Comparison of ENCODE assay signal across 28 cellular contexts in genomic region chr9:136346927-136347465, GRCh38. TPM values are rescaled to one million over a fixed set of nuclear protein-coding genes. Genes with fewer than 3 reads are reported as not detected.
"Had no signal": no experiment of that assay in that cellular context is flagged by ENCODE, and none has a peak within 500 bp of the region (broad histone marks: within the 10 kb centered on the region; RNA-seq: fewer than 3 reads in every experiment).

No MANE protein-coding gene starts in this region.

- H3K9me3 Mint-ChIP-seq: activated CD4-positive, alpha-beta memory T cell treated with anti-CD3 and anti-CD28 coated beads, Interleukin-2, amount 10 ng/mL, durations not matched to agents 7 days and 5 days; activated CD4-positive, alpha-beta T cell treated with anti-CD3 and anti-CD28 coated beads, Interleukin-2, amount 10 ng/mL, durations not matched to agents 24 days and 14 days; activated naive CD4-positive, alpha-beta T cell treated with anti-CD3 and anti-CD28 coated beads, Interleukin-2, amount 10 ng/mL, durations not matched to agents 7 days and 5 days; activated naive CD8-positive, alpha-beta T cell treated with anti-CD3 and anti-CD28 coated beads, Interleukin-2, amount 50 U/mL, for 24 hours; effector memory CD8-positive, alpha-beta T cell; memory B cell; nephron; stimulated activated memory B cell treated with anti-CD40 and anti-IgM and Interleukin-4, amounts not matched to agents 10 μg/mL and 1 μg/mL and 100 μg/mL, for 72 hours had no signal

- H3K4me3 ChIP-seq: body of pancreas, gastroesophageal sphincter, smooth muscle cell, stomach, suprapubic skin had no signal

- H3K27me3 ChIP-seq: body of pancreas, dorsolateral prefrontal cortex, gastroesophageal sphincter, stomach, suprapubic skin had no signal

- H3K27ac Mint-ChIP-seq: activated CD4-positive, alpha-beta memory T cell treated with anti-CD3 and anti-CD28 coated beads, Interleukin-2, amount 10 ng/mL, durations not matched to agents 7 days and 5 days; activated CD4-positive, alpha-beta T cell treated with anti-CD3 and anti-CD28 coated beads, Interleukin-2, amount 10 ng/mL, durations not matched to agents 24 days and 14 days; activated CD8-positive, alpha-beta memory T cell treated with anti-CD3 and anti-CD28 coated beads, Interleukin-2, amount 10 ng/mL, durations not matched to agents 7 days and 5 days; activated naive CD4-positive, alpha-beta T cell treated with anti-CD3 and anti-CD28 coated beads, Interleukin-2, amount 10 ng/mL, durations not matched to agents 7 days and 5 days; activated naive CD8-positive, alpha-beta T cell treated with anti-CD3 and anti-CD28 coated beads, Interleukin-2, amount 50 U/mL, for 24 hours; effector memory CD8-positive, alpha-beta T cell; memory B cell; nephron; stimulated activated memory B cell treated with anti-CD40 and anti-IgM and Interleukin-4, amounts not matched to agents 10 μg/mL and 1 μg/mL and 100 μg/mL, for 72 hours had no signal

- DNase-seq: activated CD4-positive, alpha-beta memory T cell treated with anti-CD3 and anti-CD28 coated beads, Interleukin-2, amount 10 ng/mL, durations not matched to agents 7 days and 5 days; activated CD4-positive, alpha-beta T cell treated with anti-CD3 and anti-CD28 coated beads, Interleukin-2, amount 10 ng/mL, durations not matched to agents 24 days and 14 days; activated CD8-positive, alpha-beta memory T cell treated with anti-CD3 and anti-CD28 coated beads, Interleukin-2, amount 10 ng/mL, durations not matched to agents 7 days and 5 days; activated effector memory CD4-positive, alpha-beta T cell treated with anti-CD3 and anti-CD28 coated beads, Interleukin-2, amount 50 U/mL, for 16 hours; activated naive CD4-positive, alpha-beta T cell treated with anti-CD3 and anti-CD28 coated beads, Interleukin-2, amount 10 ng/mL, durations not matched to agents 7 days and 5 days; activated naive CD8-positive, alpha-beta T cell treated with anti-CD3 and anti-CD28 coated beads, Interleukin-2, amount 50 U/mL, for 24 hours; activated T-cell treated with anti-CD3 and anti-CD28 coated beads for 4 hours; body of pancreas; effector memory CD8-positive, alpha-beta T cell; esophagus squamous epithelium; head of caudate nucleus; occipital lobe; posterior cingulate gyrus; stimulated activated CD4-positive, alpha-beta T cell treated with anti-CD3 and anti-CD28 coated beads, Interleukin-15, amount 100 ng/mL, for 24 hours; stomach; trophoblast cell had no signal

- H3K27me3 Mint-ChIP-seq: activated CD4-positive, alpha-beta memory T cell treated with anti-CD3 and anti-CD28 coated beads, Interleukin-2, amount 10 ng/mL, durations not matched to agents 7 days and 5 days; activated CD4-positive, alpha-beta T cell treated with anti-CD3 and anti-CD28 coated beads, Interleukin-2, amount 10 ng/mL, durations not matched to agents 24 days and 14 days; activated CD8-positive, alpha-beta memory T cell treated with anti-CD3 and anti-CD28 coated beads, Interleukin-2, amount 10 ng/mL, durations not matched to agents 7 days and 5 days; activated naive CD4-positive, alpha-beta T cell treated with anti-CD3 and anti-CD28 coated beads, Interleukin-2, amount 10 ng/mL, durations not matched to agents 7 days and 5 days; activated naive CD8-positive, alpha-beta T cell treated with anti-CD3 and anti-CD28 coated beads, Interleukin-2, amount 50 U/mL, for 24 hours; effector memory CD8-positive, alpha-beta T cell had no signal

- H3K4me2 ChIP-seq: smooth muscle cell had no signal

- H3K4me1 Mint-ChIP-seq: activated CD4-positive, alpha-beta memory T cell treated with anti-CD3 and anti-CD28 coated beads, Interleukin-2, amount 10 ng/mL, durations not matched to agents 7 days and 5 days; activated CD4-positive, alpha-beta T cell treated with anti-CD3 and anti-CD28 coated beads, Interleukin-2, amount 10 ng/mL, durations not matched to agents 24 days and 14 days; activated CD8-positive, alpha-beta memory T cell treated with anti-CD3 and anti-CD28 coated beads, Interleukin-2, amount 10 ng/mL, durations not matched to agents 7 days and 5 days; activated naive CD8-positive, alpha-beta T cell treated with anti-CD3 and anti-CD28 coated beads, Interleukin-2, amount 50 U/mL, for 24 hours; memory B cell; stimulated activated memory B cell treated with anti-CD40 and anti-IgM and Interleukin-4, amounts not matched to agents 10 μg/mL and 1 μg/mL and 100 μg/mL, for 72 hours had no signal

- ATAC-seq: activated CD4-positive, CD25-positive, alpha-beta regulatory T cell treated with anti-CD3 and anti-CD28 coated beads, Interleukin-2, amount 50 U/mL, for 24 hours; activated CD8-positive, alpha-beta memory T cell treated with anti-CD3 and anti-CD28 coated beads, Interleukin-2, amount 10 ng/mL, durations not matched to agents 7 days and 5 days; activated naive CD8-positive, alpha-beta T cell treated with anti-CD3 and anti-CD28 coated beads, Interleukin-2, amount 50 U/mL, for 24 hours; body of pancreas; effector memory CD8-positive, alpha-beta T cell; gastroesophageal sphincter; sciatic nerve; stimulated activated memory B cell treated with anti-CD40 and anti-IgM and Interleukin-4, amounts not matched to agents 10 μg/mL and 1 μg/mL and 100 μg/mL, for 72 hours had no signal

- H3K36me3 Mint-ChIP-seq: activated CD8-positive, alpha-beta memory T cell treated with anti-CD3 and anti-CD28 coated beads, Interleukin-2, amount 10 ng/mL, durations not matched to agents 7 days and 5 days; activated naive CD4-positive, alpha-beta T cell treated with anti-CD3 and anti-CD28 coated beads, Interleukin-2, amount 10 ng/mL, durations not matched to agents 7 days and 5 days; memory B cell; stimulated activated memory B cell treated with anti-CD40 and anti-IgM and Interleukin-4, amounts not matched to agents 10 μg/mL and 1 μg/mL and 100 μg/mL, for 72 hours had no signal

- H3K9me3 ChIP-seq: body of pancreas, esophagus squamous epithelium, gastroesophageal sphincter, stomach, suprapubic skin had no signal

- H3K4me3 Mint-ChIP-seq: activated CD4-positive, alpha-beta memory T cell treated with anti-CD3 and anti-CD28 coated beads, Interleukin-2, amount 10 ng/mL, durations not matched to agents 7 days and 5 days; activated CD4-positive, alpha-beta T cell treated with anti-CD3 and anti-CD28 coated beads, Interleukin-2, amount 10 ng/mL, durations not matched to agents 24 days and 14 days; activated CD8-positive, alpha-beta memory T cell treated with anti-CD3 and anti-CD28 coated beads, Interleukin-2, amount 10 ng/mL, durations not matched to agents 7 days and 5 days; activated naive CD4-positive, alpha-beta T cell treated with anti-CD3 and anti-CD28 coated beads, Interleukin-2, amount 10 ng/mL, durations not matched to agents 7 days and 5 days; activated naive CD8-positive, alpha-beta T cell treated with anti-CD3 and anti-CD28 coated beads, Interleukin-2, amount 50 U/mL, for 24 hours; effector memory CD8-positive, alpha-beta T cell; memory B cell; nephron; stimulated activated memory B cell treated with anti-CD40 and anti-IgM and Interleukin-4, amounts not matched to agents 10 μg/mL and 1 μg/mL and 100 μg/mL, for 72 hours had no signal

- H3K27ac ChIP-seq: body of pancreas, suprapubic skin had no signal

RNA-seq across cellular contexts. Expression of gene CCDC187, which starts 43.1 kb away (rescaled TPM):
- total RNA-seq: activated CD4-positive, alpha-beta memory T cell treated with anti-CD3 and anti-CD28 coated beads, Interleukin-2, amount 10 ng/mL, durations not matched to agents 7 days and 5 days; activated CD4-positive, alpha-beta T cell treated with anti-CD3 and anti-CD28 coated beads, Interleukin-2, amount 10 ng/mL, durations not matched to agents 24 days and 14 days; activated CD8-positive, alpha-beta memory T cell treated with anti-CD3 and anti-CD28 coated beads, Interleukin-2, amount 10 ng/mL, durations not matched to agents 7 days and 5 days; esophagus squamous epithelium; gastroesophageal sphincter; myocyte; smooth muscle cell; T-helper 2 cell treated with Interferon-gamma antibody and Interleukin-4, amounts not matched to agents 100 ng/mL and 5 ng/mL, for 36 hours had no signal
- polyA plus RNA-seq: liver had no signal
